7 cellular contexts compared by ENCODE assay signal in the genomic region with DNA sequence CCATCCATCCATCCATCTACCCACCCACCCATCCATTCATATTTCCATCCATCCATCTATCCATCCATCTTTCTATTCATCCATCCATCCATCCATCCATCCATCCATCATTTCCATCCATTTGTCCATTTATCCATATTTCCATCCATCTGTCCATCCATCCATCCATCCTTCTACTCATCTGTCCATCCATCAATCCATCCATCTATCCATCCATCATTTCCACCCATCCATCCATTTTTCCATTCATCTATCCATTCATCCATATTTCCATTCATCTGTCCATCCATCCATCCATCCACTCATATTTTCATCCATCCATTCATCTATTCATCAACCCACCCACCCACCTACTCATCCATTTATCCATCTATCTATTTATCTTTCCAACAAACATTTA.
"Had no signal": no experiment of that assay in that cellular context is flagged by ENCODE, and none has a peak within 500 bp of the region (broad histone marks: within the 10 kb centered on the region; RNA-seq: fewer than 3 reads in every experiment).

No MANE protein-coding gene starts in this region.

- H3K4me3 Mint-ChIP-seq: GM23338, IgD-negative memory B cell had no signal

- H3K9ac ChIP-seq: KMS-11 had no signal

- H3K36me3 Mint-ChIP-seq: IgD-negative memory B cell had no signal

- H3K4me1 ChIP-seq: HAP-1 had no signal

- H3K27me3 Mint-ChIP-seq: IgD-negative memory B cell had no signal

- H3K27ac Mint-ChIP-seq: GM23338 had no signal

- H3K27ac ChIP-seq: KMS-11 had no signal

- H2AFZ ChIP-seq: GM23338 had no signal

- H3K9me3 ChIP-seq: HAP-1 had no signal

- ATAC-seq: GM23338, HCT116 had no signal

- H3K36me3 ChIP-seq: HAP-1 had no signal

- H3K4me2 ChIP-seq: GM23338, KMS-11 had no signal

- DNase-seq: H7, KBM-7 had no signal

- H3K9me3 Mint-ChIP-seq: GM23338 had no signal

- H3K4me3 ChIP-seq: GM23338, HAP-1 had no signal
